9 cellular contexts compared by ENCODE assay signal in the genomic region with DNA sequence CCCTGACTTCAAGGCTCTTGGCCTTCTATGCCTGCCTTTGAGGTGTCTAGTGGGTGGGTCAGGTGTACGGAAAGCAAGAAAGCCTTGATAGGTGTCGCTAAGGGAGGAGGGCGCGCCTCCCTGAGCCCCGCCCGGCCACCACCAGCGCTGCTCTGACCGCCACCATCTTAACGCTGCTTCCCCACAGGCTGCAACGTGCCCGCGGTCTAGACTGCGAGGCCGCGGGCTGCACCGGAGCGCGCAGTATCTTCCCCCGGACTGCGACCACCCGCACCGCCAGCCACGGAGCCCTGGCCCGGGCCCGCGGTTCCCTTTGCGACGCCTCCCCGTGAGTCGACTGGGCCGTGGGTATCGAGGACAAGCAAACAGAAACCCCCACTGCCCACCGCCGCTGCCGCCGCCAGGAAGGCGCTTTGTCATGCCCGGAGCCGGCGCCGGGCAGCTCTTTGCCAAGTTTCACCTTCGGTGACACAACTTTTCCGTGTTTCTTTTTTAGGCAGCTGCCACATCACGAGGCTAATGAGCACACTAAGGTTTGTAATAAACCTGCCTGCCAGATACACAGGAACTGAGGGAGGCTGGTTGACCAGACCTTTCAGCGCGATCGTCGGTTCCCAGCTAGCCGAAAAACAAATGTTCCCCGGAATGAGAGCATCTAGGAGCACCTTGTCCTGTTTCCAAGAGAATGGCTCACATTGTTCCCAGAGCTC.
DNase-seq lines count a peak whose midpoint lies in the region; FAIRE-seq and TF ChIP-seq lines count a peak whose summit lies in the region.
"Had no signal": no experiment of that assay in that cellular context is flagged by ENCODE, and none has a peak within 500 bp of the region (broad histone marks: within the 10 kb centered on the region; RNA-seq: fewer than 3 reads in every experiment).

No MANE protein-coding gene starts in this region.

- peaks cover 59% of the 10 kb centered on the region for H3K4me1 Mint-ChIP-seq in endodermal cell

- peak overlapping the region; percentile 72 for H3K27ac Mint-ChIP-seq in endodermal cell

- H3K36me3 Mint-ChIP-seq in endodermal cell (ENCODE audit: low read depth) = peaks cover 16% of the 10 kb centered on the region

- peaks cover 22% of the 10 kb centered on the region for H3K36me3 ChIP-seq in endodermal cell (ENCODE audit: control insufficient read depth, insufficient read depth, low read length)
- H3K36me3 ChIP-seq in muscle layer of duodenum (ENCODE audit: control insufficient read depth in 1 of 2, insufficient read depth in 2 of 2, low read length in 2 of 2) = no peaks in the 10 kb centered on the region

- H3K27ac ChIP-seq in endodermal cell (ENCODE audit: low read depth, low read length) (no peak overlapping the region), muscle layer of duodenum (ENCODE audit: low read length) (no peak overlapping the region)

- H3K9me3 ChIP-seq in endodermal cell (ENCODE audit: control insufficient read depth, low read length) (no peaks in the 10 kb centered on the region), muscle layer of duodenum (ENCODE audit: control insufficient read depth in 1 of 2, low read length in 2 of 2) (no peaks in the 10 kb centered on the region)

- H3K9me3 Mint-ChIP-seq in endodermal cell = no peaks in the 10 kb centered on the region

- no peak for FAIRE-seq in GM19239 (lab: Jason Lieb, UNC)

- H3K9ac ChIP-seq in endodermal cell (ENCODE audit: extremely low read depth, low read length, poor library complexity, severe bottlenecking) = no peak overlapping the region

- peak overlapping the region; percentile 21 for H3K4me3 ChIP-seq in AG09309 (ENCODE audit: control insufficient read depth, low read depth, low read length)
- no peak overlapping the region for H3K4me3 ChIP-seq in endodermal cell (ENCODE audit: low read length)
- peak overlapping the region; percentile 37 to 55 for H3K4me3 ChIP-seq in muscle layer of duodenum (ENCODE audit: low read depth in 1 of 2, low read length in 2 of 2)

- 50 to 79% methylated on average over 4 to 46 of the region's 50 CpGs for WGBS in endodermal cell (ENCODE audit: insufficient coverage in 1 of 2, insufficient read length in 1 of 2), 2 experiments

- H3K27me3 ChIP-seq in endodermal cell (ENCODE audit: control insufficient read depth, insufficient read depth, low read length, poor library complexity, severe bottlenecking) (no peaks in the 10 kb centered on the region), muscle layer of duodenum (ENCODE audit: low read depth, low read length) (no peaks in the 10 kb centered on the region)

- no peak for DNase-seq in AG09309 (ENCODE audit: low read depth)
- peak; percentile 5 for DNase-seq in HK-2 (ENCODE audit: unreplicated experiment)
- peak; percentile 62 for DNase-seq in endodermal cell
- no peak for DNase-seq in stimulated activated naive CD4-positive, alpha-beta T cell (lab: John Stamatoyannopoulos, UW)
- no peak for DNase-seq in stimulated activated CD4-positive, alpha-beta T cell treated with anti-CD3 and anti-CD28 coated beads, Interleukin-1b, Interleukin-23, amount 100 ng/mL, for 48 hours
- DNase-seq in GM19239 (ENCODE audit: insufficient read length, low spot score) = no peak
- no peak for DNase-seq in RKO (ENCODE audit: low spot score)
- DNase-seq: NCI-H226 had no signal

- peaks cover 34% of the 10 kb centered on the region for H3K27me3 Mint-ChIP-seq in endodermal cell (ENCODE audit: insufficient read depth)

- H3K4me3 Mint-ChIP-seq in endodermal cell = peak overlapping the region; percentile 53

- peaks cover 7% of the 10 kb centered on the region for H3K4me1 ChIP-seq in endodermal cell (ENCODE audit: control insufficient read depth, insufficient read depth, low read length)
- H3K4me1 ChIP-seq in muscle layer of duodenum (ENCODE audit: control insufficient read depth in 1 of 2, insufficient read depth in 2 of 2, low read length in 2 of 2) = no peaks in the 10 kb centered on the region

- no peak for TF ChIP-seq CTCF in AG09309 (IDR thresholded peaks at IDR 0.05; ENCODE audit: control insufficient read depth, insufficient read depth, low read depth, low read length, missing control alignments)
- TF ChIP-seq CTCF in endodermal cell (conservative IDR thresholded peaks at IDR 0.05) = no peak

Comparison
In these comparisons a context has a peak if more than half of its experiments do, and no peak if none do; other contexts are left out.
1. DNase-seq: peak in HK-2 (single experiment) and endodermal cell (single experiment); none in AG09309 (single experiment), stimulated activated naive CD4-positive, alpha-beta T cell (0 of 6), stimulated activated CD4-positive, alpha-beta T cell treated with anti-CD3 and anti-CD28 coated beads, Interleukin-1b, Interleukin-23, amount 100 ng/mL, for 48 hours (single experiment), GM19239 (single experiment) and RKO (single experiment).